Comparison of ENCODE assay signal across 8 cellular contexts in genomic region chr2:64873472-64873924, GRCh38.
DNase-seq lines count a peak whose midpoint lies in the region; ATAC-seq and TF ChIP-seq lines count a peak whose summit lies in the region.

No MANE protein-coding gene starts in this region.

- TF ChIP-seq CTCF in AG09309 (IDR thresholded peaks at IDR 0.05; ENCODE audit: control insufficient read depth, insufficient read depth, low read depth, low read length, missing control alignments) (peak; percentile 99), coronary artery (IDR thresholded peaks at IDR 0.05) (peak; percentile 95)

- H3K4me3 ChIP-seq in AG09309 (ENCODE audit: control insufficient read depth, low read depth, low read length) (peak overlapping the region; percentile 12; the same call in 1 of the 2 replicates), coronary artery (peak overlapping the region; percentile 65)

- H3K27ac ChIP-seq in coronary artery: no peak overlapping the region

- peak; percentile 72 for ATAC-seq in GM18861 (IDR thresholded peaks at IDR 0.05; ENCODE audit: unreplicated experiment)
- peak; percentile 87 for ATAC-seq in HG03039 (IDR thresholded peaks at IDR 0.05; ENCODE audit: unreplicated experiment)

- DNase-seq in AG09309 (ENCODE audit: low read depth): no peak
- peak; percentile 53 for DNase-seq in NCI-H2227 treated with DMSO at 0.1 percent for 48 hours (lab: John Stamatoyannopoulos, UW)
- DNase-seq in activated CD4-positive, alpha-beta T cell treated with anti-CD3 and anti-CD28 coated beads for 48 hours: peak; percentile 88
- peak; percentile 83 for DNase-seq in coronary artery (ENCODE audit: low spot score)
- peak; percentile 94 for DNase-seq in mesenteric fat pad (ENCODE audit: low spot score)
- DNase-seq in stimulated activated CD8-positive, alpha-beta memory T cell treated with anti-CD3 and anti-CD28 coated beads, Interleukin-15, amount 100 ng/mL, for 48 hours (ENCODE audit: low read depth in 2 of 2): peak; percentile 62 to 71
